12 cellular contexts compared by ENCODE assay signal in genomic region chr10:106920538-106920937, GRCh38.
DNase-seq lines count a peak whose midpoint lies in the region; ATAC-seq and FAIRE-seq lines count a peak whose summit lies in the region.
"Had no signal": no experiment of that assay in that cellular context is flagged by ENCODE, and none has a peak within 500 bp of the region (broad histone marks: within the 10 kb centered on the region; RNA-seq: fewer than 3 reads in every experiment).

No MANE protein-coding gene starts in this region.

- ATAC-seq in Right ventricle myocardium inferior, result no peak

- no peak overlapping the region for H3K4me3 Mint-ChIP-seq in activated naive CD4-positive, alpha-beta T cell treated with anti-CD3 and anti-CD28 coated beads for 36 hours
- H3K4me3 Mint-ChIP-seq: CD4-positive, alpha-beta memory T cell; GM23338 had no signal

- CTCF ChIA-PET in activated naive CD4-positive, alpha-beta T cell treated with anti-CD3 and anti-CD28 coated beads for 36 hours (lab: Charles Lee), result no interaction called here

- no peaks in the 10 kb centered on the region for H3K27me3 ChIP-seq in BLaER1 treated with 17β-estradiol and CSF1 and Interleukin-3, amounts not matched to agents 10 nM and 100 nM

- no peaks in the 10 kb centered on the region for H3K9me3 Mint-ChIP-seq in activated naive CD4-positive, alpha-beta T cell treated with anti-CD3 and anti-CD28 coated beads for 36 hours
- H3K9me3 Mint-ChIP-seq: GM23338 had no signal

- no peaks in the 10 kb centered on the region for H3K36me3 ChIP-seq in BLaER1 treated with 17β-estradiol and CSF1 and Interleukin-3, amounts not matched to agents 10 nM and 100 nM

- H3K4me1 ChIP-seq in BLaER1 treated with 17β-estradiol and CSF1 and Interleukin-3, amounts not matched to agents 10 nM and 100 nM, result peaks cover 0 to 32% (median 17%) of the 10 kb centered on the region in 10 experiments; a peak in 14 of 20 replicates

- peaks cover 0 to 9% (median 7%) of the 10 kb centered on the region in 11 experiments; a peak in 8 of 22 replicates for H3K9me3 ChIP-seq in BLaER1 treated with 17β-estradiol and CSF1 and Interleukin-3, amounts not matched to agents 10 nM and 100 nM (replicated peaks in 1 of 11)

- H3K27ac ChIP-seq in BLaER1 treated with 17β-estradiol and CSF1 and Interleukin-3, amounts not matched to agents 10 nM and 100 nM, result no peak overlapping the region
- H3K27ac ChIP-seq: C4-2B had no signal

- DNase-seq in GM19239 (ENCODE audit: insufficient read length, low spot score) (no peak), brain pericyte (ENCODE audit: low read depth, low spot score) (peak; percentile 1), occipital lobe (lab: John Stamatoyannopoulos, UW) (peak; percentile 35), glomerular visceral epithelial cell (ENCODE audit: extremely low spot score) (no peak), Right ventricle myocardium inferior (ENCODE audit: missing footprints) (no peak)
- DNase-seq in activated naive CD4-positive, alpha-beta T cell treated with anti-CD3 and anti-CD28 coated beads for 36 hours, result no peak
- DNase-seq: ACHN; CD4-positive, alpha-beta memory T cell; DMS79 had no signal

- H3K9ac ChIP-seq in BLaER1 treated with 17β-estradiol and CSF1 and Interleukin-3, amounts not matched to agents 10 nM and 100 nM, result no peak overlapping the region

- no peak overlapping the region for H3K4me3 ChIP-seq in BLaER1 treated with 17β-estradiol and CSF1 and Interleukin-3, amounts not matched to agents 10 nM and 100 nM
- H3K4me3 ChIP-seq: GM23338 had no signal

- peak overlapping the region in 6 of 11 experiments; percentile 2 to 30 (median 12); a peak in 7 of 22 replicates for H3K4me2 ChIP-seq in BLaER1 treated with 17β-estradiol and CSF1 and Interleukin-3, amounts not matched to agents 10 nM and 100 nM

- intact Hi-C loops in activated naive CD4-positive, alpha-beta T cell treated with anti-CD3 and anti-CD28 coated beads for 36 hours (cut with micrococcal nuclease), result no loop called here
- intact Hi-C loops in Right ventricle myocardium inferior (cut with DNase I), result no loop called here

- peak; percentile 53 for FAIRE-seq in GM19239 (lab: Jason Lieb, UNC)

- H4K20me1 ChIP-seq in BLaER1 treated with 17β-estradiol and CSF1 and Interleukin-3, amounts not matched to agents 10 nM and 100 nM, result no peaks in the 10 kb centered on the region

- H3K4me1 Mint-ChIP-seq in activated naive CD4-positive, alpha-beta T cell treated with anti-CD3 and anti-CD28 coated beads for 36 hours (ENCODE audit: low read depth), result no peaks in the 10 kb centered on the region
- H3K4me1 Mint-ChIP-seq: CD4-positive, alpha-beta memory T cell had no signal

- no peaks in the 10 kb centered on the region for H3K27me3 Mint-ChIP-seq in activated naive CD4-positive, alpha-beta T cell treated with anti-CD3 and anti-CD28 coated beads for 36 hours (ENCODE audit: low read depth)
- H3K27me3 Mint-ChIP-seq: CD4-positive, alpha-beta memory T cell had no signal

- H3K36me3 Mint-ChIP-seq in activated naive CD4-positive, alpha-beta T cell treated with anti-CD3 and anti-CD28 coated beads for 36 hours (ENCODE audit: low read depth), result no peaks in the 10 kb centered on the region
- H3K36me3 Mint-ChIP-seq: CD4-positive, alpha-beta memory T cell had no signal

- H3K27ac Mint-ChIP-seq in activated naive CD4-positive, alpha-beta T cell treated with anti-CD3 and anti-CD28 coated beads for 36 hours, result no peak overlapping the region
- H3K27ac Mint-ChIP-seq: CD4-positive, alpha-beta memory T cell; GM23338 had no signal

Comparison
In these comparisons a context has a peak if more than half of its experiments do, and no peak if none do; other contexts are left out.
1. DNase-seq: peak in brain pericyte (single experiment) and occipital lobe (single experiment); none in GM19239 (single experiment), glomerular visceral epithelial cell (single experiment), activated naive CD4-positive, alpha-beta T cell treated with anti-CD3 and anti-CD28 coated beads for 36 hours (single experiment) and Right ventricle myocardium inferior (single experiment).